9 cellular contexts compared by ENCODE assay signal in the genomic region with DNA sequence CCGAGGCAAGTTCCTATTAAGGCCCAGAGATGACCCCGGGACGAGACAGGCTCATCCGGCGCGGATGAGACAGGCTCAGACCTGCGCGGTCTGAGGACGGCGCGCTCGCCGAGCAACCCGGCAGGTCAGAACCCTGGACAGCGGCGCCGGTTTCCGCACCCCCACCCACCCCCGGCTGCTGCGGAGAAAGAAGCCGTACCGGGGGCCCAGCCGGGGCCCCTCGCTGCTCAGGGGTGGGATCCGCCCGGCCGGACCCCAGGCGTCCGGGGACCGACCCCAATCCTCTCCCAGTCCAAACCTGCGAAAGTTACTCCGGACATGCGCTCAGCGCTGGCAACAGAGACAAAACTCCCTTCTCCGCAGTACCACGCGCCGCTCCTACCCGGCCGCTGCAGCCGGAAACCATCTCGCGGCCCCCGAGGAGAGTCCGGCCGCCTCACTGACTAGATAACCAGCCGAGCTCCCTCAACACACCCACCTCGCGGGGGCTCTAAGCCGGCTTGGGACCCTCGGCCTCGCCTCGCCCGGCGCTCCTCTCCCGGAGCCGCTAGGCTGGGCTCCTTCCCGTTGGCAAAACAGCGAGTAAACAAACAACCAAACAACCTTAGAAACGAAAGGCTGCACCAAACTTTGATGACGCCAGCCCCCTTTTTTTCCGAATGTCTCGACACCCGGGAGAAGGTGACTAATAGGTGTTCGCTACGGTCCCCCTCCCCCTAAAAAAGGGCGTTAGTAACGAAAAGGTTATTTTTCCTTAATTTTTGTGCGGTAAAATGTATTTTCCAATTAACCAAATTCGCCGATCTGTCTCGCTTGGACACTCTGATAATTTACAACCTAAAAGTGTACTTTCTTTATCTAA. TPM values are rescaled to one million over a fixed set of nuclear protein-coding genes. Genes with fewer than 3 reads are reported as not detected.
DNase-seq lines count a peak whose midpoint lies in the region; ATAC-seq and TF ChIP-seq lines count a peak whose summit lies in the region.
"Had no signal": no experiment of that assay in that cellular context is flagged by ENCODE, and none has a peak within 500 bp of the region (broad histone marks: within the 10 kb centered on the region; RNA-seq: fewer than 3 reads in every experiment).

No MANE protein-coding gene starts in this region.

- H3K4me1 ChIP-seq in colonic mucosa = no peaks in the 10 kb centered on the region

- H3K9me3 ChIP-seq in colonic mucosa = no peaks in the 10 kb centered on the region
- H3K9me3 ChIP-seq: ovary had no signal

- H3K27me3 ChIP-seq in colonic mucosa = peaks cover 61% of the 10 kb centered on the region

- no peaks in the 10 kb centered on the region for H3K36me3 ChIP-seq in colonic mucosa
- H3K36me3 ChIP-seq: ovary had no signal

- intact Hi-C loops in colonic mucosa (cut with DNase I) = no loop called here

- H3K27ac ChIP-seq in colonic mucosa = no peak overlapping the region
- H3K27ac ChIP-seq: ovary had no signal

- no peak for TF ChIP-seq CTCF in colonic mucosa (IDR thresholded peaks at IDR 0.05)

- DNase-seq in Daoy (ENCODE audit: low read depth) (peak; percentile 37), colonic mucosa (peak; percentile 49), left lobe of liver (ENCODE audit: low spot score) (no peak), NCI-H2029 treated with DMSO at 0.1 percent for 48 hours (lab: John Stamatoyannopoulos, UW) (no peak)
- DNase-seq in activated CD4-positive, alpha-beta T cell treated with anti-CD3 and anti-CD28 coated beads for 1 hour = peak; percentile 19
- DNase-seq in stimulated activated CD8-positive, alpha-beta memory T cell treated with anti-CD3 and anti-CD28 coated beads, Interleukin-12 subunit alpha, Interleukin-12 subunit beta, amount 100 ng/mL, for 1 hour (ENCODE audit: low read depth) = peak; percentile 18

- ATAC-seq in HG02970 (IDR thresholded peaks at IDR 0.05; ENCODE audit: low FRiP score, unreplicated experiment) (peak; percentile 71), left lobe of liver (peak; percentile 92), GM18520 (IDR thresholded peaks at IDR 0.05; ENCODE audit: unreplicated experiment) (no peak)

- H3K9ac ChIP-seq in colonic mucosa (ENCODE audit: low read depth in 2 of 2, low read length in 2 of 2) = no peak overlapping the region

- H3K4me3 ChIP-seq in colonic mucosa = no peak overlapping the region
- H3K4me3 ChIP-seq: ovary had no signal

RNA-seq across cellular contexts. Expression of a gene that starts 2.3 kb away (rescaled TPM):
- not detected in 2 replicates for total RNA-seq in Daoy (2014; rRNA removed; shearing (Covaris generic))
- total RNA-seq in colonic mucosa (under 1 TPM in 1 of 2 donors, not detected in 1; 0.16 TPM), left lobe of liver (not detected)
- total RNA-seq: ovary had no signal

Comparison
In these comparisons a context has a peak if more than half of its experiments do, and no peak if none do; other contexts are left out.
1. DNase-seq: peak in Daoy (single experiment), activated CD4-positive, alpha-beta T cell treated with anti-CD3 and anti-CD28 coated beads for 1 hour (single experiment), colonic mucosa (single experiment) and stimulated activated CD8-positive, alpha-beta memory T cell treated with anti-CD3 and anti-CD28 coated beads, Interleukin-12 subunit alpha, Interleukin-12 subunit beta, amount 100 ng/mL, for 1 hour (single experiment); none in left lobe of liver (single experiment) and NCI-H2029 treated with DMSO at 0.1 percent for 48 hours (single experiment).